Comparison of ENCODE assay signal across 10 cellular contexts in the genomic region with DNA sequence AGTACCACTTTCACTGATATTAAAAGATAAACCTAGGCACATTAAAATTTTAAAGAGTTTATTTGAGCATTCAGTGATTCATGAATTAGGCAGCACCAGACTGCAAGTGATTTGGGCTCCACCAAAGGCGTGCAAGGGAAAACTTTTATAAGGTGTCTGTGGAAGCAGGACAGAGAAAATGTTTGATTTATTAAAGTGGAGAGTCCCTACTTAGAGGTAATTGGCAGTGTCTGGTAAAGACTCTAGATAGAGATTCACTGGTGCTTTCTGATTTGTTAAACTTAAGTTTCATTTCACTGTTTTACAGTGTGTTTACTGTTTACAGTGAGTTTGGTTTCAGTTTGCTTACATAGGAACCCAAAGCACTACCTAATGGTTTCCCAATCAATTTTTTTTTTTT.
DNase-seq lines count a peak whose midpoint lies in the region; ATAC-seq lines count a peak whose summit lies in the region.
"Had no signal": no experiment of that assay in that cellular context is flagged by ENCODE, and none has a peak within 500 bp of the region (broad histone marks: within the 10 kb centered on the region; RNA-seq: fewer than 3 reads in every experiment).

No MANE protein-coding gene starts in this region.

- H3K36me3 ChIP-seq in MG63, result no peaks in the 10 kb centered on the region
- no peaks in the 10 kb centered on the region for H3K36me3 ChIP-seq in stomach smooth muscle (ENCODE audit: control insufficient read depth in 2 of 2, insufficient read depth in 2 of 2, low read length in 2 of 2)
- H3K36me3 ChIP-seq: spleen had no signal

- H3K4me3 ChIP-seq in MG63 (0 out of 2 replicates have a peak overlapping the region, but pooled peaks have one; percentile 6), stomach smooth muscle (ENCODE audit: low read length in 2 of 2) (peak overlapping the region; percentile 30 to 44)
- H3K4me3 ChIP-seq: spleen had no signal

- no peaks in the 10 kb centered on the region for H3K4me1 ChIP-seq in stomach smooth muscle (ENCODE audit: control insufficient read depth, insufficient read depth, low read length)
- H3K4me1 ChIP-seq: spleen had no signal

- no peak overlapping the region for H3K9ac ChIP-seq in stomach smooth muscle (ENCODE audit: low read length in 2 of 2)
- H3K9ac ChIP-seq: KMS-11 had no signal

- DNase-seq in MG63, result no peak
- DNase-seq in activated CD4-positive, alpha-beta T cell treated with anti-CD3 and anti-CD28 coated beads, Interleukin-2, amount 50 U/mL, for 48 hours, result no peak
- DNase-seq in DMS79 treated with DMSO at 0.1 percent for 48 hours (lab: John Stamatoyannopoulos, UW), result no peak
- DNase-seq in stimulated activated CD8-positive, alpha-beta memory T cell treated with anti-CD3 and anti-CD28 coated beads, Interleukin-4, amount 100 ng/mL, for 48 hours, result no peak
- no peak for DNase-seq in SHP77 (lab: John Stamatoyannopoulos, UW)
- DNase-seq: spleen had no signal

- H3K27me3 ChIP-seq in MG63, result no peaks in the 10 kb centered on the region
- H3K27me3 ChIP-seq in stomach smooth muscle (ENCODE audit: control insufficient read depth in 1 of 2, insufficient read depth in 2 of 2, low read length in 2 of 2), result no peaks in the 10 kb centered on the region
- H3K27me3 ChIP-seq: spleen had no signal

- no peaks in the 10 kb centered on the region for H3K9me3 ChIP-seq in MG63
- H3K9me3 ChIP-seq in stomach smooth muscle (ENCODE audit: control insufficient read depth in 2 of 2, low read length in 2 of 2), result no peaks in the 10 kb centered on the region
- H3K9me3 ChIP-seq: spleen had no signal

- ATAC-seq in GM19023 (IDR thresholded peaks at IDR 0.05; ENCODE audit: unreplicated experiment) (peak; percentile 75), HG02678 (IDR thresholded peaks at IDR 0.05; ENCODE audit: unreplicated experiment) (peak; percentile 81)

- H3K27ac ChIP-seq in stomach smooth muscle (ENCODE audit: low read length), result peak overlapping the region; percentile 3
- H3K27ac ChIP-seq: KMS-11 had no signal
